In the genomic region with DNA sequence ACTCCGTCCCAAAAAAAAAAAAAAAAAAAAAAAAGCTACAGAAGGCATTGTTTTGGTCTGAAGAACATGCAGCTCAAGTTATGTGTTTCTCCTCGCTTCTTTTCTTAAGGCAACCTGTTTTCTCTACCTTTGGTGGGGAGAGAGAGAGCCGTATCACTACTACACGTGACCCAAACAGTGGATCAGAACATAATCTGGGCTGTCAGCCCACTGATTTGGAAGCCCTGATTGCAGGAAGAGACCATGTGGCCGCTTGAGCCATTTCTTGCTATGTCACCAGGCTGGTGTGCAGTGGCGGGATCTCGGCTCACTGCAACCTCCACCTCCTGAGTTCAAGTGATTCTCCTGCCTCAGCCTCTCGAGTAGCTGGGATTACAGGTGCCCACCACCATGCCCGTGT, we compare ENCODE assay signal across 20 cellular contexts.
"Had no signal": no experiment of that assay in that cellular context is flagged by ENCODE, and none has a peak within 500 bp of the region (broad histone marks: within the 10 kb centered on the region; RNA-seq: fewer than 3 reads in every experiment).

No MANE protein-coding gene starts in this region.

- H3K27ac ChIP-seq: colonic mucosa, left lung, VCaP had no signal

- H3K9me3 ChIP-seq: colonic mucosa, left lung, sigmoid colon, tibial nerve had no signal

- DNase-seq: activated CD4-positive, alpha-beta T cell treated with anti-CD3 and anti-CD28 coated beads for 4 hours; activated CD4-positive, alpha-beta T cell treated with anti-CD3 and anti-CD28 coated beads, Interleukin-2, amount 50 U/mL, for 48 hours; activated CD8-positive, alpha-beta memory T cell treated with anti-CD3 and anti-CD28 coated beads for 24 hours; activated gamma-delta T cell treated with Interleukin-2 at 50 U/mL for 16 hours; activated naive CD4-positive, alpha-beta T cell treated with anti-CD3 and anti-CD28 coated beads, Interleukin-2, amount 50 U/mL, for 16 hours; amniotic stem cell; colonic mucosa; effector memory CD8-positive, alpha-beta T cell; erythroblast; kidney glomerular epithelial cell; left lung; mammary epithelial cell; sigmoid colon; small intestine; stimulated activated CD4-positive, alpha-beta T cell treated with anti-CD3 and anti-CD28 coated beads, Interleukin-2, amount 100 ng/mL, for 24 hours; stimulated activated naive B cell treated with anti-CD40 and anti-IgM and Interleukin-4, amounts not matched to agents 10 μg/mL and 1 μg/mL and 100 μg/mL, for 72 hours; SW 1271; T-helper 9 cell had no signal

- H3K27me3 ChIP-seq: colonic mucosa, left lung, sigmoid colon, tibial nerve had no signal

- H3K36me3 ChIP-seq: colonic mucosa, sigmoid colon, tibial nerve had no signal

- H3K4me3 ChIP-seq: colonic mucosa, left lung, sigmoid colon, tibial nerve had no signal

- ATAC-seq: effector memory CD8-positive, alpha-beta T cell; left lung; stimulated activated naive B cell treated with anti-CD40 and anti-IgM and Interleukin-4, amounts not matched to agents 10 μg/mL and 1 μg/mL and 100 μg/mL, for 72 hours had no signal
